1 cellular context compared by ENCODE assay signal in the genomic region with DNA sequence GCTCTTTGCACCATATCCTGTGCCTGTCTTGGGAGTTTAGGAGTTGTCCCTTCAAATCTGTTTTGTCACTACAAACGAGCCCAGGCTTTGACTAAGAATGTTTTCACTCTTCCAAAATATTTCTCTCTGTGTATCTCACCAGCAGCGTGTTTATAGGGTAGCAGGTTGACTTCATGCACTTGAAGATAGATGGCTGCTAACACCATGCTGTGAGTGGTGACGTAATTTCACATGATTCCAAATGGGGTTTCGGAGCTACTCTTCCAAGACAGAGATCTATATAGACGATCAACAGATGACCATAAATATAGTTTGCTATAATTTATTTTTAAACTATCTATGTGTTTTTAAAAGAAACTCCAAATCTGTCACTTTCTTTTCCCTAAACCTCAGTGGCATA.
TF ChIP-seq lines count a peak whose summit lies in the region.

No MANE protein-coding gene starts in this region.

TF ChIP-seq in WTC11, 78 proteins besides CTCF, POLR2A, EP300 and RAD21 (continued from another document):
- TF ChIP-seq, protein P1, sequence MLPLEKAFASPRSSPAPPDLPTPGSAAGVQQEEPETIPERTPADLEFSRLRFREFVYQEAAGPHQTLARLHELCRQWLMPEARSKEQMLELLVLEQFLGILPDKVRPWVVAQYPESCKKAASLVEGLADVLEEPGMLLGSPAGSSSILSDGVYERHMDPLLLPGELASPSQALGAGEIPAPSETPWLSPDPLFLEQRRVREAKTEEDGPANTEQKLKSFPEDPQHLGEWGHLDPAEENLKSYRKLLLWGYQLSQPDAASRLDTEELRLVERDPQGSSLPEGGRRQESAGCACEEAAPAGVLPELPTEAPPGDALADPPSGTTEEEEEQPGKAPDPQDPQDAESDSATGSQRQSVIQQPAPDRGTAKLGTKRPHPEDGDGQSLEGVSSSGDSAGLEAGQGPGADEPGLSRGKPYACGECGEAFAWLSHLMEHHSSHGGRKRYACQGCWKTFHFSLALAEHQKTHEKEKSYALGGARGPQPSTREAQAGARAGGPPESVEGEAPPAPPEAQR (CRISPR knock-in tag; IDR thresholded peaks at IDR 0.05) = no peak
- no peak for TF ChIP-seq ELF4 (CRISPR knock-in tag; IDR thresholded peaks at IDR 0.05; ENCODE audit: low read depth)
- TF ChIP-seq, protein P2, sequence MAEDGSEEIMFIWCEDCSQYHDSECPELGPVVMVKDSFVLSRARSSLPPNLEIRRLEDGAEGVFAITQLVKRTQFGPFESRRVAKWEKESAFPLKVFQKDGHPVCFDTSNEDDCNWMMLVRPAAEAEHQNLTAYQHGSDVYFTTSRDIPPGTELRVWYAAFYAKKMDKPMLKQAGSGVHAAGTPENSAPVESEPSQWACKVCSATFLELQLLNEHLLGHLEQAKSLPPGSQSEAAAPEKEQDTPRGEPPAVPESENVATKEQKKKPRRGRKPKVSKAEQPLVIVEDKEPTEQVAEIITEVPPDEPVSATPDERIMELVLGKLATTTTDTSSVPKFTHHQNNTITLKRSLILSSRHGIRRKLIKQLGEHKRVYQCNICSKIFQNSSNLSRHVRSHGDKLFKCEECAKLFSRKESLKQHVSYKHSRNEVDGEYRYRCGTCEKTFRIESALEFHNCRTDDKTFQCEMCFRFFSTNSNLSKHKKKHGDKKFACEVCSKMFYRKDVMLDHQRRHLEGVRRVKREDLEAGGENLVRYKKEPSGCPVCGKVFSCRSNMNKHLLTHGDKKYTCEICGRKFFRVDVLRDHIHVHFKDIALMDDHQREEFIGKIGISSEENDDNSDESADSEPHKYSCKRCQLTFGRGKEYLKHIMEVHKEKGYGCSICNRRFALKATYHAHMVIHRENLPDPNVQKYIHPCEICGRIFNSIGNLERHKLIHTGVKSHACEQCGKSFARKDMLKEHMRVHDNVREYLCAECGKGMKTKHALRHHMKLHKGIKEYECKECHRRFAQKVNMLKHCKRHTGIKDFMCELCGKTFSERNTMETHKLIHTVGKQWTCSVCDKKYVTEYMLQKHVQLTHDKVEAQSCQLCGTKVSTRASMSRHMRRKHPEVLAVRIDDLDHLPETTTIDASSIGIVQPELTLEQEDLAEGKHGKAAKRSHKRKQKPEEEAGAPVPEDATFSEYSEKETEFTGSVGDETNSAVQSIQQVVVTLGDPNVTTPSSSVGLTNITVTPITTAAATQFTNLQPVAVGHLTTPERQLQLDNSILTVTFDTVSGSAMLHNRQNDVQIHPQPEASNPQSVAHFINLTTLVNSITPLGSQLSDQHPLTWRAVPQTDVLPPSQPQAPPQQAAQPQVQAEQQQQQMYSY (CRISPR knock-in tag; IDR thresholded peaks at IDR 0.05) = no peak
- no peak for TF ChIP-seq SMAD4 (CRISPR knock-in tag; IDR thresholded peaks at IDR 0.05)
- no peak for TF ChIP-seq JUN (CRISPR knock-in tag; IDR thresholded peaks at IDR 0.05)
- TF ChIP-seq, protein P3, sequence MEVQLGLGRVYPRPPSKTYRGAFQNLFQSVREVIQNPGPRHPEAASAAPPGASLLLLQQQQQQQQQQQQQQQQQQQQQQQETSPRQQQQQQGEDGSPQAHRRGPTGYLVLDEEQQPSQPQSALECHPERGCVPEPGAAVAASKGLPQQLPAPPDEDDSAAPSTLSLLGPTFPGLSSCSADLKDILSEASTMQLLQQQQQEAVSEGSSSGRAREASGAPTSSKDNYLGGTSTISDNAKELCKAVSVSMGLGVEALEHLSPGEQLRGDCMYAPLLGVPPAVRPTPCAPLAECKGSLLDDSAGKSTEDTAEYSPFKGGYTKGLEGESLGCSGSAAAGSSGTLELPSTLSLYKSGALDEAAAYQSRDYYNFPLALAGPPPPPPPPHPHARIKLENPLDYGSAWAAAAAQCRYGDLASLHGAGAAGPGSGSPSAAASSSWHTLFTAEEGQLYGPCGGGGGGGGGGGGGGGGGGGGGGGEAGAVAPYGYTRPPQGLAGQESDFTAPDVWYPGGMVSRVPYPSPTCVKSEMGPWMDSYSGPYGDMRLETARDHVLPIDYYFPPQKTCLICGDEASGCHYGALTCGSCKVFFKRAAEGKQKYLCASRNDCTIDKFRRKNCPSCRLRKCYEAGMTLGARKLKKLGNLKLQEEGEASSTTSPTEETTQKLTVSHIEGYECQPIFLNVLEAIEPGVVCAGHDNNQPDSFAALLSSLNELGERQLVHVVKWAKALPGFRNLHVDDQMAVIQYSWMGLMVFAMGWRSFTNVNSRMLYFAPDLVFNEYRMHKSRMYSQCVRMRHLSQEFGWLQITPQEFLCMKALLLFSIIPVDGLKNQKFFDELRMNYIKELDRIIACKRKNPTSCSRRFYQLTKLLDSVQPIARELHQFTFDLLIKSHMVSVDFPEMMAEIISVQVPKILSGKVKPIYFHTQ (CRISPR knock-in tag; IDR thresholded peaks at IDR 0.05) = no peak
- TF ChIP-seq EMX1 (CRISPR knock-in tag; IDR thresholded peaks at IDR 0.05) = no peak
- no peak for TF ChIP-seq IRF2 (CRISPR knock-in tag; IDR thresholded peaks at IDR 0.05; ENCODE audit: borderline replicate concordance, low read depth)
- no peak for TF ChIP-seq RORB (CRISPR knock-in tag; IDR thresholded peaks at IDR 0.05)
